Comparison of ENCODE assay signal across 23 cellular contexts in the genomic region with DNA sequence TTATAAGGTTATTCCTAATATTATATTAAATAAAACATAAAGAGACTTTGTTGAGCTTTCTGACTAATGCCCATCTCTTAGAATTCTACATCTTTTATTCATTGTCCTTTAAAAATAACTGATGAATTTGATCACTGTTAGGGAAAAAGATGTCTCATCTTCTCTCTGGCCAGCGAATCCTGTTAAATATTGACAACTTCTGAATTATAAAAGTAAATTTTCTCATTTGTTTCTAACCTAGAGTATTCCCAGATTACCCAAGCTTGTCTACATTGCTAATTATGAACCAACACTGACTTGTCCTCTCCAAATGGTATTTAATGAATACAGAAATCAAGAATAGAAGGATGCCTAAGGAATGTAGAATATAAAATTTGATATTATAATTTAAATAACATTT.
"Had no signal": no experiment of that assay in that cellular context is flagged by ENCODE, and none has a peak within 500 bp of the region (broad histone marks: within the 10 kb centered on the region; RNA-seq: fewer than 3 reads in every experiment).

No MANE protein-coding gene starts in this region.

- H3K27me3 ChIP-seq: MG63, Peyer's patch, SJSA1 had no signal

- H3K9me3 ChIP-seq: MG63, Peyer's patch, SJSA1 had no signal

- DNase-seq: IMR-90, Karpas-422, KG1, MG63, NCI-H1092, NCI-H1105 treated with DMSO at 0.1 percent for 48 hours, NCI-H1417 treated with DMSO at 0.1 percent for 48 hours, NCI-H146, NCI-H1694 treated with DMSO at 0.1 percent for 48 hours, NCI-H1930, NCI-H2081, NCI-H2107, NCI-H2227 treated with DMSO at 0.1 percent for 48 hours, NCI-H524, NCI-H69, NCI-H774, OCI-M1, Peyer's patch, Right ventricle myocardium superior, SIG-M5 had no signal

- H3K27ac ChIP-seq: SJSA1 had no signal

- FAIRE-seq: HepG2 had no signal

- H3K36me3 ChIP-seq: MG63, Peyer's patch, SJSA1 had no signal

- H3K4me3 ChIP-seq: MG63, PC-9, Peyer's patch, SJSA1 had no signal
